ENCODE assay signal across 11 cellular contexts in the genomic region with DNA sequence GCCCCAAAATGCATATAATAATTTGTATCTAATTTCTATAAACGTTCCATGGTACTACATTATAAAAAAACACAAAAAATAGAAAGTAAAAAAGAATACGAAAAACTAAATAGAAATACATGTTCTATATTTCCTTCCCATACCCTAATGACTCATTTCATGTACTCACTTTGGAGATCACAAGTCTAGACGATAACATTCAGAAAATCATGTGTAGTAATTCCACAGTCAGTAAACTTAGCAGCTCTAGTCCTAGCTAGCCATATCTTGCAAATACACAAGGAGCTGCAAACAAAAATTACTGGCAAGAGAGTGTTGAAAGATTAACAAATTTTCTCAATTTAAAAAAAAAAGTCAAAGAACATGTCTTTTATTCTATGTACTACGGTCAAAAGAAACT. TPM values are rescaled to one million over a fixed set of nuclear protein-coding genes. Genes with fewer than 3 reads are reported as not detected.
DNase-seq lines count a peak whose midpoint lies in the region; ATAC-seq, FAIRE-seq and TF ChIP-seq lines count a peak whose summit lies in the region.
"Had no signal": no experiment of that assay in that cellular context is flagged by ENCODE, and none has a peak within 500 bp of the region (broad histone marks: within the 10 kb centered on the region; RNA-seq: fewer than 3 reads in every experiment).

No MANE protein-coding gene starts in this region.

- intact Hi-C loops in HCT116 (cut with micrococcal nuclease) = loop anchor here (10.0 kb wide), 1 partner anchor 131 kb away; no protein-coding TSS in a partner anchor

- H3K9me3 ChIP-seq in BLaER1 (no peaks in the 10 kb centered on the region), HCT116 (ENCODE audit: control insufficient read depth in 1 of 2, insufficient read depth in 1 of 2, low read depth in 1 of 2, low read length in 2 of 2) (no peaks in the 10 kb centered on the region), astrocyte (ENCODE audit: insufficient read depth, low read depth, low read length) (no peaks in the 10 kb centered on the region)
- H3K9me3 ChIP-seq: Caco-2, SJSA1 had no signal

- H3K27ac Mint-ChIP-seq in astrocyte (ENCODE audit: unreplicated experiment) = no peak overlapping the region

- H3K4me3 ChIP-seq in BLaER1 (no peak overlapping the region), HCT116 (replicated peaks in 1 of 2; ENCODE audit: low read depth in 1 of 2, low read length in 2 of 2) (no peak overlapping the region; a peak in 1 of 4 replicates), astrocyte (ENCODE audit: insufficient read depth, low read depth, low read length) (no peak overlapping the region)

- H3K9me3 Mint-ChIP-seq in astrocyte (ENCODE audit: unreplicated experiment) = no peaks in the 10 kb centered on the region

- FAIRE-seq in astrocyte (lab: Jason Lieb, UNC) = no peak

- no peak overlapping the region for H3K27ac ChIP-seq in BLaER1
- no peak overlapping the region for H3K27ac ChIP-seq in HCT116 (ENCODE audit: low read depth, low read length)
- no peak overlapping the region for H3K27ac ChIP-seq in astrocyte (ENCODE audit: low read depth, low read length)
- H3K27ac ChIP-seq: SJSA1 had no signal

- H3K4me2 ChIP-seq in BLaER1 (peak overlapping the region; percentile 89), HCT116 (ENCODE audit: low read length) (peak overlapping the region; percentile 73; the same call in 1 of the 2 replicates), astrocyte (ENCODE audit: low read length) (peak overlapping the region; percentile 36)

- no peaks in the 10 kb centered on the region; the same call in 1 of the 2 replicates for H3K9me2 ChIP-seq in HCT116 (ENCODE audit: insufficient read depth)

- CTCF ChIA-PET in HCT116 (lab: Charles Lee) = no interaction called here

- H2AFZ ChIP-seq in HCT116 (ENCODE audit: low read depth, low read length, poor library complexity, severe bottlenecking) (no peak overlapping the region), astrocyte (ENCODE audit: low read depth, low read length) (no peak overlapping the region)

- no peak for TF ChIP-seq CTCF in HCT116 (IDR thresholded peaks at IDR 0.05 in 2 of 3, conservative IDR thresholded peaks at IDR 0.05 in 1 of 3; ENCODE audit: borderline replicate concordance in 1 of 3, insufficient read depth in 1 of 3, low read depth in 2 of 3, low read length in 2 of 3)
- TF ChIP-seq CTCF in astrocyte (IDR thresholded peaks at IDR 0.05; ENCODE audit: insufficient read depth, low read depth, low read length) = no peak

- no peaks in the 10 kb centered on the region for H3K36me3 Mint-ChIP-seq in astrocyte (ENCODE audit: low read depth, unreplicated experiment)

- H3K27me3 ChIP-seq in BLaER1 = no peaks in the 10 kb centered on the region
- H3K27me3 ChIP-seq in HCT116 (ENCODE audit: insufficient read depth, low read length) = no peaks in the 10 kb centered on the region
- H3K27me3 ChIP-seq in astrocyte (ENCODE audit: insufficient read depth, low read length) = no peaks in the 10 kb centered on the region
- H3K27me3 ChIP-seq: SJSA1 had no signal

- peaks cover 5% of the 10 kb centered on the region for H3K4me1 Mint-ChIP-seq in astrocyte (ENCODE audit: low read depth, unreplicated experiment)

- POLR2A ChIA-PET in HCT116 (lab: Charles Lee) = no interaction called here

- H4K20me1 ChIP-seq in BLaER1 = peaks cover 5% of the 10 kb centered on the region; the same call in 1 of the 2 replicates
- no peaks in the 10 kb centered on the region for H4K20me1 ChIP-seq in HCT116 (ENCODE audit: insufficient read depth)
- H4K20me1 ChIP-seq in astrocyte (ENCODE audit: insufficient read depth, low read length) = peaks cover 4% of the 10 kb centered on the region

- TF ChIP-seq RAD21 in HCT116 (IDR thresholded peaks at IDR 0.05; ENCODE audit: low read depth) = no peak

- H3K4me1 ChIP-seq in BLaER1 (peaks cover 21% of the 10 kb centered on the region), HCT116 (ENCODE audit: control insufficient read depth in 1 of 2, insufficient read depth in 2 of 2, low read length in 2 of 2) (peaks cover 5 to 11% of the 10 kb centered on the region in 2 experiments; a peak in 3 of 4 replicates), astrocyte (ENCODE audit: insufficient read depth, low read length) (peaks cover 7% of the 10 kb centered on the region)
- H3K4me1 ChIP-seq: Caco-2, SJSA1 had no signal

- H3K4me3 Mint-ChIP-seq in astrocyte (ENCODE audit: unreplicated experiment) = peak overlapping the region; percentile 74

- RAD21 ChIA-PET in HCT116 (lab: Charles Lee; ENCODE audit: low non-redundant PET in 1 of 2, low total read pairs in 2 of 2, uncharacterized antibody in 2 of 2, unreplicated experiment in 2 of 2) = no interaction called here

- H3K9ac ChIP-seq in BLaER1 (no peak overlapping the region), HCT116 (ENCODE audit: low read length) (no peak overlapping the region), astrocyte (ENCODE audit: low read length) (no peak overlapping the region)

- peaks cover 9% of the 10 kb centered on the region for H3K79me2 ChIP-seq in HCT116 (ENCODE audit: insufficient read depth, low read length)
- peaks cover 20% of the 10 kb centered on the region for H3K79me2 ChIP-seq in astrocyte (ENCODE audit: insufficient read depth, low read length)

- H3K36me3 ChIP-seq in BLaER1 (peaks cover 40% of the 10 kb centered on the region), HCT116 (ENCODE audit: control insufficient read depth in 1 of 2, insufficient read depth in 2 of 2, low read length in 2 of 2) (peaks cover 4 to 18% of the 10 kb centered on the region in 2 experiments; a peak in 2 of 4 replicates), astrocyte (ENCODE audit: insufficient read depth, low read length) (peaks cover 9% of the 10 kb centered on the region)

- ATAC-seq in HCT116 = no peak

- DNase-seq in HCT116 (ENCODE audit: low read depth, low spot score) (no peak), astrocyte (ENCODE audit: low read depth) (no peak), iris pigment epithelial cell (ENCODE audit: low read depth) (peak; percentile 40), NCI-H748 (lab: John Stamatoyannopoulos, UW; ENCODE audit: unreplicated experiment) (no peak), CD1c-positive myeloid dendritic cell (ENCODE audit: extremely low spot score) (no peak), activated gamma-delta T cell (lab: John Stamatoyannopoulos, UW) (no peak)
- no peak for DNase-seq in activated naive CD4-positive, alpha-beta T cell treated with Interleukin-2 at 50 U/mL for 16 hours
- DNase-seq: Caco-2, NCI-H345 had no signal

- no peak for TF ChIP-seq POLR2A in HCT116 (IDR thresholded peaks at IDR 0.05; ENCODE audit: borderline replicate concordance, extremely low read depth, insufficient read depth, insufficient read length)

- H3K27me3 Mint-ChIP-seq in astrocyte (ENCODE audit: low read depth, unreplicated experiment) = no peaks in the 10 kb centered on the region

- no TSS peak for BruUV-seq in HCT116 (replicated peaks; lab: Mats Ljungman, UMichigan)

TF ChIP-seq in HCT116, 20 proteins besides CTCF, POLR2A, EP300 and RAD21:
- no peak for TF ChIP-seq FOSL1 (IDR thresholded peaks at IDR 0.05; ENCODE audit: low read depth)
- no peak for TF ChIP-seq ZFX (IDR thresholded peaks at IDR 0.05)
- TF ChIP-seq, protein P1, sequence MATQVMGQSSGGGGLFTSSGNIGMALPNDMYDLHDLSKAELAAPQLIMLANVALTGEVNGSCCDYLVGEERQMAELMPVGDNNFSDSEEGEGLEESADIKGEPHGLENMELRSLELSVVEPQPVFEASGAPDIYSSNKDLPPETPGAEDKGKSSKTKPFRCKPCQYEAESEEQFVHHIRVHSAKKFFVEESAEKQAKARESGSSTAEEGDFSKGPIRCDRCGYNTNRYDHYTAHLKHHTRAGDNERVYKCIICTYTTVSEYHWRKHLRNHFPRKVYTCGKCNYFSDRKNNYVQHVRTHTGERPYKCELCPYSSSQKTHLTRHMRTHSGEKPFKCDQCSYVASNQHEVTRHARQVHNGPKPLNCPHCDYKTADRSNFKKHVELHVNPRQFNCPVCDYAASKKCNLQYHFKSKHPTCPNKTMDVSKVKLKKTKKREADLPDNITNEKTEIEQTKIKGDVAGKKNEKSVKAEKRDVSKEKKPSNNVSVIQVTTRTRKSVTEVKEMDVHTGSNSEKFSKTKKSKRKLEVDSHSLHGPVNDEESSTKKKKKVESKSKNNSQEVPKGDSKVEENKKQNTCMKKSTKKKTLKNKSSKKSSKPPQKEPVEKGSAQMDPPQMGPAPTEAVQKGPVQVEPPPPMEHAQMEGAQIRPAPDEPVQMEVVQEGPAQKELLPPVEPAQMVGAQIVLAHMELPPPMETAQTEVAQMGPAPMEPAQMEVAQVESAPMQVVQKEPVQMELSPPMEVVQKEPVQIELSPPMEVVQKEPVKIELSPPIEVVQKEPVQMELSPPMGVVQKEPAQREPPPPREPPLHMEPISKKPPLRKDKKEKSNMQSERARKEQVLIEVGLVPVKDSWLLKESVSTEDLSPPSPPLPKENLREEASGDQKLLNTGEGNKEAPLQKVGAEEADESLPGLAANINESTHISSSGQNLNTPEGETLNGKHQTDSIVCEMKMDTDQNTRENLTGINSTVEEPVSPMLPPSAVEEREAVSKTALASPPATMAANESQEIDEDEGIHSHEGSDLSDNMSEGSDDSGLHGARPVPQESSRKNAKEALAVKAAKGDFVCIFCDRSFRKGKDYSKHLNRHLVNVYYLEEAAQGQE (IDR thresholded peaks at IDR 0.05; ENCODE audit: low read depth) = no peak
- no peak for TF ChIP-seq SP1 (IDR thresholded peaks at IDR 0.05; ENCODE audit: low read depth)
- no peak for TF ChIP-seq SRF (IDR thresholded peaks at IDR 0.05; ENCODE audit: low read depth)
- no peak for TF ChIP-seq SIN3A (IDR thresholded peaks at IDR 0.05; ENCODE audit: low read depth)
- TF ChIP-seq JUND (IDR thresholded peaks at IDR 0.05) = no peak
- TF ChIP-seq EGR1 (IDR thresholded peaks at IDR 0.05; ENCODE audit: low read depth) = no peak
- TF ChIP-seq CEBPB (IDR thresholded peaks at IDR 0.05; ENCODE audit: low read depth) = no peak
- TF ChIP-seq ELF1 (IDR thresholded peaks at IDR 0.05; ENCODE audit: borderline replicate concordance, low read depth) = no peak
- TF ChIP-seq ZNF274 (IDR thresholded peaks at IDR 0.05; ENCODE audit: low read depth, low read length) = no peak
- no peak for TF ChIP-seq EZH2phosphoT487 (IDR thresholded peaks at IDR 0.05; ENCODE audit: borderline replicate concordance)

RNA-seq across cellular contexts. Expression of gene GOLPH3L, which starts 1.4 kb away (rescaled TPM):
- total RNA-seq in HCT116 (2021; ENCODE audit: unreplicated experiment) = 28.0 TPM
- polyA plus RNA-seq in HCT116 (2012) = 16.8 and 19.2 TPM in 2 replicates
- total RNA-seq in astrocyte = 20.9 and 21.3 TPM in 2 replicates

RNA-seq across cellular contexts. Expression of gene HORMAD1, which starts 25.1 kb away (rescaled TPM):
- not detected for total RNA-seq in HCT116 (2021; ENCODE audit: unreplicated experiment)
- polyA plus RNA-seq in HCT116 (2012) = not detected in 2 replicates
- total RNA-seq in astrocyte = not detected in 2 replicates
- total RNA-seq: Caco-2, SJSA1 had no signal

Comparison
In these comparisons a context has a peak if more than half of its experiments do, and no peak if none do; other contexts are left out.
1. H3K4me2 ChIP-seq: peak in every context shown above with its lines; median percentile 89 in BLaER1; 73 in HCT116; 36 in astrocyte.